Comparison of ENCODE assay signal across 13 cellular contexts in genomic region chr12:95118138-95118787, GRCh38. TPM values are rescaled to one million over a fixed set of nuclear protein-coding genes. Genes with fewer than 3 reads are reported as not detected.
DNase-seq lines count a peak whose midpoint lies in the region; TF ChIP-seq lines count a peak whose summit lies in the region.
"Had no signal": no experiment of that assay in that cellular context is flagged by ENCODE, and none has a peak within 500 bp of the region (broad histone marks: within the 10 kb centered on the region; RNA-seq: fewer than 3 reads in every experiment).

No MANE protein-coding gene starts in this region.

- H3K79me2 ChIP-seq in neural progenitor cell (ENCODE audit: low read depth) = no peaks in the 10 kb centered on the region
- H3K79me2 ChIP-seq: parathyroid adenoma had no signal

- H3K9ac ChIP-seq in neural progenitor cell = no peak overlapping the region
- H3K9ac ChIP-seq: parathyroid adenoma had no signal

- H3K4me3 Mint-ChIP-seq in Calu3 (ENCODE audit: low read depth, unreplicated experiment) (peak overlapping the region; percentile 47), neural progenitor cell (no peak overlapping the region)
- H3K4me3 Mint-ChIP-seq: activated CD4-positive, alpha-beta memory T cell treated with anti-CD3 and anti-CD28 coated beads, Interleukin-2, amount 10 ng/mL, durations not matched to agents 7 days and 5 days had no signal

- no peaks in the 10 kb centered on the region for H4K20me1 ChIP-seq in neural progenitor cell (ENCODE audit: low read depth)

- no TSS peak for BruUV-seq in Calu3 (replicated peaks; lab: Mats Ljungman, UMichigan)

- no peak overlapping the region for H3K4me2 ChIP-seq in neural progenitor cell

- no peaks in the 10 kb centered on the region for H3F3A ChIP-seq in neural progenitor cell (ENCODE audit: low read depth)

- intact Hi-C loops in Calu3 (cut with micrococcal nuclease; ENCODE audit: unreplicated experiment) = loop anchor here (1.0 to 5.0 kb wide), 2 partner anchors 199 to 218 kb away; no protein-coding TSS in a partner anchor

- H2AFZ ChIP-seq in neural progenitor cell (replicated peaks) = no peak overlapping the region
- H2AFZ ChIP-seq: parathyroid adenoma had no signal

- CTCF ChIA-PET in Calu3 (lab: Charles Lee) = interaction anchor here (0.6 to 2.0 kb wide), 4 partner anchors 99 to 1275 kb away, joined by 5 to 44 read pairs (median 16); partner anchors contain the start of genes FGD6 and VEZT

- no peaks in the 10 kb centered on the region for H3K9me3 ChIP-seq in neural progenitor cell (ENCODE audit: low read depth)

- no peak overlapping the region for H3K4me3 ChIP-seq in neural progenitor cell

- no peaks in the 10 kb centered on the region for H3K27me3 Mint-ChIP-seq in Calu3 (ENCODE audit: unreplicated experiment)
- H3K27me3 Mint-ChIP-seq in neural progenitor cell (ENCODE audit: insufficient read depth, low read depth) = peaks cover 2% of the 10 kb centered on the region
- H3K27me3 Mint-ChIP-seq: activated CD4-positive, alpha-beta memory T cell treated with anti-CD3 and anti-CD28 coated beads, Interleukin-2, amount 10 ng/mL, durations not matched to agents 7 days and 5 days had no signal

- peaks cover 6% of the 10 kb centered on the region for H3K4me1 ChIP-seq in neural progenitor cell
- H3K4me1 ChIP-seq: parathyroid adenoma had no signal

- TF ChIP-seq CTCF in Calu3 (IDR thresholded peaks at IDR 0.05; ENCODE audit: unreplicated experiment) = no peak
- TF ChIP-seq CTCF in neural progenitor cell (IDR thresholded peaks at IDR 0.05) = no peak

- peaks cover 3% of the 10 kb centered on the region for H3K36me3 ChIP-seq in neural progenitor cell

- no peaks in the 10 kb centered on the region for H3K9me3 Mint-ChIP-seq in Calu3 (ENCODE audit: low read depth, unreplicated experiment)
- H3K9me3 Mint-ChIP-seq in neural progenitor cell = no peaks in the 10 kb centered on the region
- H3K9me3 Mint-ChIP-seq: activated CD4-positive, alpha-beta memory T cell treated with anti-CD3 and anti-CD28 coated beads, Interleukin-2, amount 10 ng/mL, durations not matched to agents 7 days and 5 days had no signal

- H3K27me3 ChIP-seq in neural progenitor cell = no peaks in the 10 kb centered on the region

- no peak overlapping the region for H3K27ac ChIP-seq in neural progenitor cell
- H3K27ac ChIP-seq: parathyroid adenoma had no signal

- peaks cover 59% of the 10 kb centered on the region for H3K36me3 Mint-ChIP-seq in Calu3 (ENCODE audit: insufficient read depth, unreplicated experiment)
- H3K36me3 Mint-ChIP-seq in neural progenitor cell = peaks cover 12% of the 10 kb centered on the region

- peak overlapping the region; percentile 89 for H3K27ac Mint-ChIP-seq in Calu3 (ENCODE audit: unreplicated experiment)
- no peak overlapping the region for H3K27ac Mint-ChIP-seq in neural progenitor cell
- H3K27ac Mint-ChIP-seq: activated CD4-positive, alpha-beta memory T cell treated with anti-CD3 and anti-CD28 coated beads, Interleukin-2, amount 10 ng/mL, durations not matched to agents 7 days and 5 days had no signal

- H3K4me1 Mint-ChIP-seq in Calu3 (ENCODE audit: low read depth, unreplicated experiment) = peaks cover 47% of the 10 kb centered on the region
- peaks cover 4% of the 10 kb centered on the region for H3K4me1 Mint-ChIP-seq in neural progenitor cell

- DNase-seq in Calu3 (peak; percentile 48), RPMI7951 (ENCODE audit: low read depth) (peak; percentile 59), fibroblast of gingiva (ENCODE audit: low read depth) (peak; percentile 62), non-pigmented ciliary epithelial cell (ENCODE audit: low read depth) (peak; percentile 75), neural progenitor cell (ENCODE audit: low spot score) (no peak), putamen (ENCODE audit: low spot score) (no peak), islet precursor cell (no peak), NCI-H2029 (lab: John Stamatoyannopoulos, UW) (no peak)
- DNase-seq: activated CD4-positive, alpha-beta memory T cell treated with anti-CD3 and anti-CD28 coated beads, Interleukin-2, amount 10 ng/mL, durations not matched to agents 7 days and 5 days; COR-L47; NCI-H187 treated with DMSO at 0.1 percent for 48 hours; SHP77 treated with DMSO at 0.1 percent for 48 hours had no signal

RNA-seq across cellular contexts. Expression of gene NR2C1, which starts 44.8 kb away (rescaled TPM):
- total RNA-seq in Calu3 (2022) (43.9 and 50.3 TPM in 2 replicates), neural progenitor cell (ENCODE audit: low replicate concordance) (84.2 and 187 TPM in 2 replicates)
- 18.7 and 24.0 TPM in 2 replicates for total RNA-seq in RPMI7951 (2014; rRNA removed; shearing (Covaris generic))

Comparison
In these comparisons a context has a peak if more than half of its experiments do, and no peak if none do; other contexts are left out.
1. DNase-seq: peak in Calu3 (single experiment), RPMI7951 (single experiment), fibroblast of gingiva (single experiment) and non-pigmented ciliary epithelial cell (single experiment); none in neural progenitor cell (single experiment), putamen (single experiment), islet precursor cell (single experiment) and NCI-H2029 (single experiment).